Comparison of ENCODE assay signal across 10 cellular contexts in genomic region chr15:30922469-30923311, GRCh38. TPM values are rescaled to one million over a fixed set of nuclear protein-coding genes. Genes with fewer than 3 reads are reported as not detected.
DNase-seq lines count a peak whose midpoint lies in the region; ATAC-seq and TF ChIP-seq lines count a peak whose summit lies in the region.
"Had no signal": no experiment of that assay in that cellular context is flagged by ENCODE, and none has a peak within 500 bp of the region (broad histone marks: within the 10 kb centered on the region; RNA-seq: fewer than 3 reads in every experiment).

No MANE protein-coding gene starts in this region.

- H3K4me1 Mint-ChIP-seq in osteocyte (ENCODE audit: unreplicated experiment): peaks cover 35% of the 10 kb centered on the region

- intact Hi-C loops in heart right ventricle (cut with DNase I) (loop anchor here in 1 of 10 donors (5.0 kb wide), 1 partner anchor 55 kb away; no protein-coding TSS in a partner anchor), lower lobe of right lung (cut with DNase I) (no loop called here)

- H3K9me3 ChIP-seq in heart right ventricle: no peaks in the 10 kb centered on the region
- no peaks in the 10 kb centered on the region for H3K9me3 ChIP-seq in lower lobe of right lung

- in situ Hi-C loops in Caki2 (cut with HindIII; ENCODE audit: low pct_unique_long_range_greater_than_20kb, low sequenced_read_pairs): no loop called here

- H3K36me3 Mint-ChIP-seq in osteocyte (ENCODE audit: unreplicated experiment): peaks cover 36% of the 10 kb centered on the region

- H3K27me3 ChIP-seq in heart right ventricle: no peaks in the 10 kb centered on the region
- no peaks in the 10 kb centered on the region for H3K27me3 ChIP-seq in lower lobe of right lung (ENCODE audit: low read depth)

- no peaks in the 10 kb centered on the region for H3K9me3 Mint-ChIP-seq in osteocyte (ENCODE audit: unreplicated experiment)
- H3K9me3 Mint-ChIP-seq: activated B cell treated with CpG ODN at 0.5 μM for 24 hours had no signal

- H3K27me3 Mint-ChIP-seq in osteocyte (ENCODE audit: unreplicated experiment): no peaks in the 10 kb centered on the region
- H3K27me3 Mint-ChIP-seq: activated B cell treated with CpG ODN at 0.5 μM for 24 hours had no signal

- ATAC-seq in heart right ventricle (peak; percentile 44 to 73 (median 58)), lower lobe of right lung (no peak), HG02973 (IDR thresholded peaks at IDR 0.05; ENCODE audit: unreplicated experiment) (no peak), HG03045 (IDR thresholded peaks at IDR 0.05; ENCODE audit: unreplicated experiment) (no peak)

- TF ChIP-seq CTCF in heart right ventricle (IDR thresholded peaks at IDR 0.05) (no peak), osteocyte (IDR thresholded peaks at IDR 0.05) (no peak), lower lobe of right lung (IDR thresholded peaks at IDR 0.05) (no peak)

- H3K27ac ChIP-seq in heart right ventricle (peak overlapping the region in 9 of 10 donors; percentile 33 to 90 (median 74)), lower lobe of right lung (no peak overlapping the region)

- no peak overlapping the region for H3K4me3 Mint-ChIP-seq in osteocyte (ENCODE audit: unreplicated experiment)
- H3K4me3 Mint-ChIP-seq: activated B cell treated with CpG ODN at 0.5 μM for 24 hours had no signal

- H3K27ac Mint-ChIP-seq in osteocyte (ENCODE audit: unreplicated experiment): peak overlapping the region; percentile 80
- H3K27ac Mint-ChIP-seq: activated B cell treated with CpG ODN at 0.5 μM for 24 hours had no signal

- DNase-seq in Caki2 (ENCODE audit: low read depth): peak; percentile 93
- peak in 54 of 56 donors; percentile 20 to 95 (median 80) for DNase-seq in amygdala (lab: John Stamatoyannopoulos, UW)
- no peak for DNase-seq in heart right ventricle
- no peak for DNase-seq in osteocyte (ENCODE audit: extremely low spot score, unreplicated experiment)
- DNase-seq in lower lobe of right lung: no peak
- DNase-seq in NCI-H748 treated with DMSO at 0.1 percent for 48 hours (lab: John Stamatoyannopoulos, UW): no peak
- DNase-seq: activated B cell treated with CpG ODN at 0.5 μM for 24 hours, NCI-H1694 treated with DMSO at 0.1 percent for 48 hours had no signal

- H3K36me3 ChIP-seq in heart right ventricle: peaks cover 0 to 99% (median 62%) of the 10 kb centered on the region in 9 donors
- H3K36me3 ChIP-seq in lower lobe of right lung: peaks cover 100% of the 10 kb centered on the region

- H3K4me3 ChIP-seq in heart right ventricle (no peak overlapping the region), lower lobe of right lung (no peak overlapping the region)

- 61% methylated on average over 14 of the region's 14 CpGs for WGBS in heart right ventricle, 2 donors

- H3K4me1 ChIP-seq in heart right ventricle (peaks cover 0 to 57% (median 37%) of the 10 kb centered on the region in 9 donors), lower lobe of right lung (no peaks in the 10 kb centered on the region)

RNA-seq across cellular contexts. Expression of gene FAN1, which starts 19.0 kb away (rescaled TPM):
- 13.5 and 16.6 TPM in 2 replicates for total RNA-seq in Caki2 (2014; rRNA removed; shearing (Covaris generic); ENCODE audit: low replicate concordance)
- total RNA-seq in heart right ventricle (10 to 100 TPM in 9 of 10 donors, 1 to 10 TPM in 1; 8.2 to 28.0 (median 16.9) TPM), osteocyte (21.5 and 24.1 TPM in 2 replicates), lower lobe of right lung (20.9 TPM)
- polyA plus RNA-seq in heart right ventricle: 10 to 100 TPM in 1 of 2 donors, 1 to 10 TPM in 1; 8.2 to 14.4 TPM

Comparison
In these comparisons a context has a peak if more than half of its experiments do, and no peak if none do; other contexts are left out.
1. DNase-seq: peak in Caki2 (single experiment) and amygdala (54 of 56); none in heart right ventricle (0 of 2), osteocyte (single experiment), lower lobe of right lung (single experiment) and NCI-H748 treated with DMSO at 0.1 percent for 48 hours (single experiment).
2. ATAC-seq: peak in heart right ventricle (8 of 8); none in lower lobe of right lung (0 of 2), HG02973 (single experiment) and HG03045 (single experiment).